In the genomic region with DNA sequence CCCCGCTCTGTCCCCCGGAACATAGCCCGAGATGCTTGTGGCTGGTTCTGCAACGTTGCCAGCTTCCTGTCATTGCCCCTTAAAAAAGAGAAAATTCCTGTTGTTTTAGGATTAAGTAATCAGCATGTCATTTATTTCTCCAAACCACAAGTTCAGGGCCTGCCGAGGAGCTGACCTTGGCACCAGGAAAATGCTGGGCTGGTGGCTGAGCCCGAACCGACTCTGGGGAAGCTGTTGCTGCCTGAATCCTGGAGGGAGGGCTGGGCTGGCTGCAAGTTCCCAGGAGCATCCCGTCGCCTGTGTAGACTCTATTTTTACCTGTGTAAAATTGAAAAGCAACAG, we compare ENCODE assay signal across 29 cellular contexts.
DNase-seq lines count a peak whose midpoint lies in the region; ATAC-seq and TF ChIP-seq lines count a peak whose summit lies in the region.
"Had no signal": no experiment of that assay in that cellular context is flagged by ENCODE, and none has a peak within 500 bp of the region (broad histone marks: within the 10 kb centered on the region; RNA-seq: fewer than 3 reads in every experiment).

No MANE protein-coding gene starts in this region.

- peak; percentile 61 for DNase-seq in AG08395 (ENCODE audit: low spot score)
- peak; percentile 42 for DNase-seq in GM03348 (ENCODE audit: low spot score)
- DNase-seq in UCSD-AML1 (lab: John Stamatoyannopoulos, UW; ENCODE audit: unreplicated experiment) = peak; percentile 21
- DNase-seq in fibroblast of the aortic adventitia (ENCODE audit: low read depth) = peak; percentile 31
- DNase-seq in cortex of kidney (lab: John Stamatoyannopoulos, UW) = no peak
- no peak for DNase-seq in activated naive CD8-positive, alpha-beta T cell treated with anti-CD3 and anti-CD28 coated beads, Interleukin-2, amount 50 U/mL, for 24 hours
- no peak for DNase-seq in immature natural killer cell
- DNase-seq: activated CD4-positive, alpha-beta T cell treated with anti-CD3 and anti-CD28 coated beads, Interleukin-2, amount 50 U/mL, for 1 hour; activated CD8-positive, alpha-beta memory T cell treated with anti-CD3 and anti-CD28 coated beads, Interleukin-2, amount 10 ng/mL, durations not matched to agents 7 days and 5 days; activated naive CD4-positive, alpha-beta T cell; activated T-cell treated with anti-CD3 and anti-CD28 coated beads, Interleukin-2, amount 50 U/mL, for 48 hours; amniotic stem cell; colonic mucosa; COR-L47; DMS53; Kasumi-1; left ventricle myocardium superior; naive thymus-derived CD4-positive, alpha-beta T cell; NCI-H1694 treated with DMSO at 0.1 percent for 48 hours; SHP77; stimulated activated naive CD8-positive, alpha-beta T cell treated with anti-CD3 and anti-CD28 coated beads, Interleukin-15, Interleukin-2, amounts not matched to agents 100 U/mL and 50 U/mL, for 24 hours had no signal

- no peaks in the 10 kb centered on the region for H3K9me3 Mint-ChIP-seq in activated naive CD8-positive, alpha-beta T cell treated with anti-CD3 and anti-CD28 coated beads, Interleukin-2, amount 50 U/mL, for 24 hours
- H3K9me3 Mint-ChIP-seq in immature natural killer cell = no peaks in the 10 kb centered on the region

- peaks cover 2% of the 10 kb centered on the region for H3K4me1 Mint-ChIP-seq in activated naive CD8-positive, alpha-beta T cell treated with anti-CD3 and anti-CD28 coated beads, Interleukin-2, amount 50 U/mL, for 24 hours
- H3K4me1 Mint-ChIP-seq in immature natural killer cell = no peaks in the 10 kb centered on the region
- H3K4me1 Mint-ChIP-seq: activated CD8-positive, alpha-beta memory T cell treated with anti-CD3 and anti-CD28 coated beads, Interleukin-2, amount 10 ng/mL, durations not matched to agents 7 days and 5 days had no signal

- no peaks in the 10 kb centered on the region for H3K36me3 Mint-ChIP-seq in activated naive CD8-positive, alpha-beta T cell treated with anti-CD3 and anti-CD28 coated beads, Interleukin-2, amount 50 U/mL, for 24 hours (ENCODE audit: low read depth)
- no peaks in the 10 kb centered on the region for H3K36me3 Mint-ChIP-seq in immature natural killer cell
- H3K36me3 Mint-ChIP-seq: activated CD8-positive, alpha-beta memory T cell treated with anti-CD3 and anti-CD28 coated beads, Interleukin-2, amount 10 ng/mL, durations not matched to agents 7 days and 5 days; mesothelial cell of epicardium; naive thymus-derived CD4-positive, alpha-beta T cell had no signal

- no peak overlapping the region for H3K27ac Mint-ChIP-seq in activated naive CD8-positive, alpha-beta T cell treated with anti-CD3 and anti-CD28 coated beads, Interleukin-2, amount 50 U/mL, for 24 hours
- H3K27ac Mint-ChIP-seq in immature natural killer cell = no peak overlapping the region
- H3K27ac Mint-ChIP-seq: activated CD8-positive, alpha-beta memory T cell treated with anti-CD3 and anti-CD28 coated beads, Interleukin-2, amount 10 ng/mL, durations not matched to agents 7 days and 5 days; GM23338; mesothelial cell of epicardium; naive thymus-derived CD4-positive, alpha-beta T cell; WTC11 had no signal

- ATAC-seq in GM18858 (IDR thresholded peaks at IDR 0.05; ENCODE audit: unreplicated experiment) = no peak
- no peak for ATAC-seq in activated naive CD8-positive, alpha-beta T cell treated with anti-CD3 and anti-CD28 coated beads, Interleukin-2, amount 50 U/mL, for 24 hours
- ATAC-seq: A549; activated CD8-positive, alpha-beta memory T cell treated with anti-CD3 and anti-CD28 coated beads, Interleukin-2, amount 10 ng/mL, durations not matched to agents 7 days and 5 days; GM23338; HepG2; left ventricle myocardium superior; naive thymus-derived CD4-positive, alpha-beta T cell; stimulated activated naive CD8-positive, alpha-beta T cell treated with anti-CD3 and anti-CD28 coated beads, Interleukin-15, Interleukin-2, amounts not matched to agents 100 U/mL and 50 U/mL, for 24 hours; WTC11 had no signal

- H3K4me3 Mint-ChIP-seq in activated naive CD8-positive, alpha-beta T cell treated with anti-CD3 and anti-CD28 coated beads, Interleukin-2, amount 50 U/mL, for 24 hours = no peak overlapping the region
- H3K4me3 Mint-ChIP-seq in immature natural killer cell = no peak overlapping the region
- H3K4me3 Mint-ChIP-seq: activated CD8-positive, alpha-beta memory T cell treated with anti-CD3 and anti-CD28 coated beads, Interleukin-2, amount 10 ng/mL, durations not matched to agents 7 days and 5 days; GM23338; mesothelial cell of epicardium; naive thymus-derived CD4-positive, alpha-beta T cell; WTC11 had no signal

- no peak for TF ChIP-seq CTCF in fibroblast of the aortic adventitia (IDR thresholded peaks at IDR 0.05; ENCODE audit: insufficient read depth, low read length)

- peaks cover 13% of the 10 kb centered on the region for H3K27me3 Mint-ChIP-seq in activated naive CD8-positive, alpha-beta T cell treated with anti-CD3 and anti-CD28 coated beads, Interleukin-2, amount 50 U/mL, for 24 hours
- H3K27me3 Mint-ChIP-seq in immature natural killer cell (ENCODE audit: low read depth in 3 of 3) = peaks cover 0 to 6% (median 4%) of the 10 kb centered on the region in 3 donors
- H3K27me3 Mint-ChIP-seq: activated CD8-positive, alpha-beta memory T cell treated with anti-CD3 and anti-CD28 coated beads, Interleukin-2, amount 10 ng/mL, durations not matched to agents 7 days and 5 days had no signal

- no peak overlapping the region for H3K4me3 ChIP-seq in fibroblast of the aortic adventitia (ENCODE audit: low read depth, low read length)
- H3K4me3 ChIP-seq: A549, cardiac muscle cell, colonic mucosa, GM23338, thoracic aorta had no signal

Comparison
In these comparisons a context has a peak if more than half of its experiments do, and no peak if none do; other contexts are left out.
1. DNase-seq: peak in AG08395 (single experiment), GM03348 (single experiment), UCSD-AML1 (single experiment) and fibroblast of the aortic adventitia (single experiment); none in cortex of kidney (single experiment), activated naive CD8-positive, alpha-beta T cell treated with anti-CD3 and anti-CD28 coated beads, Interleukin-2, amount 50 U/mL, for 24 hours (single experiment) and immature natural killer cell (0 of 3).